Comparison of ENCODE assay signal across 30 cellular contexts in the genomic region with DNA sequence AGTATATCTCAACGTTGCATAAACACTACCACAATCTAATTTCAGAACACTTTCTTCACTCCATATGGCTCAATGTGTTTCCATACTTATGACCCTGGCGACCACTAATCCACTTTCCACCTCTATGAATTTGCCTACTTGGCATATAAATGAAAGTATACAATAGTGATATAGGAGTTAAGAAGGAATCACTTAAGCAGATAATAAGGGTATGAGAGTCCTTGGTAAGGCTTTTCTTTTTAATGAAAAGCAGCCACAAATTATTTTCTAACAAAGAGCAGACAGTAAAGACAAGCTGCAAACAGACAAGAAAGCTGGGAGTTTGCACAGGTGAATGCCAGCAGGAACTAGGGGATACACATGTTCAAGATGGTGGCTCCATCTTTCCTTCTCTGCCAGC.
"Had no signal": no experiment of that assay in that cellular context is flagged by ENCODE, and none has a peak within 500 bp of the region (broad histone marks: within the 10 kb centered on the region; RNA-seq: fewer than 3 reads in every experiment).

No MANE protein-coding gene starts in this region.

- H3K36me3 ChIP-seq: ascending aorta, breast epithelium, cardiac muscle cell, esophagus squamous epithelium, gastroesophageal sphincter, heart right ventricle had no signal

- ATAC-seq: activated naive CD4-positive, alpha-beta T cell treated with anti-CD3 and anti-CD28 coated beads, Interleukin-2, amount 50 U/mL, for 72 hours; activated T-cell treated with anti-CD3 and anti-CD28 coated beads, Interleukin-2, amount 50 U/mL, for 72 hours; gastroesophageal sphincter; heart right ventricle; WTC11 had no signal

- H3K4me1 Mint-ChIP-seq: activated CD4-positive, alpha-beta memory T cell treated with anti-CD3 and anti-CD28 coated beads, Interleukin-2, amount 10 ng/mL, durations not matched to agents 7 days and 5 days; activated CD4-positive, alpha-beta T cell treated with anti-CD3 and anti-CD28 coated beads, Interleukin-2, amount 10 ng/mL, durations not matched to agents 7 days and 5 days; activated naive CD4-positive, alpha-beta T cell treated with anti-CD3 and anti-CD28 coated beads, Interleukin-2, amount 10 ng/mL, durations not matched to agents 7 days and 5 days; activated naive CD8-positive, alpha-beta T cell treated with anti-CD3 and anti-CD28 coated beads, Interleukin-2, amount 10 ng/mL, durations not matched to agents 7 days and 5 days; central memory CD8-positive, alpha-beta T cell; WTC11 had no signal

- H3K27me3 Mint-ChIP-seq: activated CD4-positive, alpha-beta memory T cell treated with anti-CD3 and anti-CD28 coated beads, Interleukin-2, amount 10 ng/mL, durations not matched to agents 7 days and 5 days; activated CD4-positive, alpha-beta T cell treated with anti-CD3 and anti-CD28 coated beads, Interleukin-2, amount 10 ng/mL, durations not matched to agents 7 days and 5 days; activated naive CD4-positive, alpha-beta T cell treated with anti-CD3 and anti-CD28 coated beads, Interleukin-2, amount 10 ng/mL, durations not matched to agents 7 days and 5 days; activated naive CD8-positive, alpha-beta T cell treated with anti-CD3 and anti-CD28 coated beads, Interleukin-2, amount 10 ng/mL, durations not matched to agents 7 days and 5 days; activated T-cell treated with anti-CD3 and anti-CD28 coated beads, Interleukin-2, amount 50 U/mL, for 24 hours; brain; central memory CD8-positive, alpha-beta T cell had no signal

- H3K79me2 ChIP-seq: hepatocyte had no signal

- H3K27ac Mint-ChIP-seq: activated CD4-positive, alpha-beta memory T cell treated with anti-CD3 and anti-CD28 coated beads, Interleukin-2, amount 10 ng/mL, durations not matched to agents 7 days and 5 days; activated CD4-positive, alpha-beta T cell treated with anti-CD3 and anti-CD28 coated beads, Interleukin-2, amount 10 ng/mL, durations not matched to agents 7 days and 5 days; activated naive CD4-positive, alpha-beta T cell treated with anti-CD3 and anti-CD28 coated beads, Interleukin-2, amount 10 ng/mL, durations not matched to agents 7 days and 5 days; activated naive CD4-positive, alpha-beta T cell treated with anti-CD3 and anti-CD28 coated beads, Interleukin-2, amount 50 U/mL, for 72 hours; activated naive CD8-positive, alpha-beta T cell treated with anti-CD3 and anti-CD28 coated beads, Interleukin-2, amount 10 ng/mL, durations not matched to agents 7 days and 5 days; activated T-cell treated with anti-CD3 and anti-CD28 coated beads, Interleukin-2, amount 50 U/mL, for 24 hours; activated T-cell treated with anti-CD3 and anti-CD28 coated beads, Interleukin-2, amount 50 U/mL, for 72 hours; brain; WTC11 had no signal

- H3K4me3 Mint-ChIP-seq: activated CD4-positive, alpha-beta memory T cell treated with anti-CD3 and anti-CD28 coated beads, Interleukin-2, amount 10 ng/mL, durations not matched to agents 7 days and 5 days; activated CD4-positive, alpha-beta T cell treated with anti-CD3 and anti-CD28 coated beads, Interleukin-2, amount 10 ng/mL, durations not matched to agents 7 days and 5 days; activated naive CD4-positive, alpha-beta T cell treated with anti-CD3 and anti-CD28 coated beads, Interleukin-2, amount 10 ng/mL, durations not matched to agents 7 days and 5 days; activated naive CD8-positive, alpha-beta T cell treated with anti-CD3 and anti-CD28 coated beads, Interleukin-2, amount 10 ng/mL, durations not matched to agents 7 days and 5 days; activated T-cell treated with anti-CD3 and anti-CD28 coated beads, Interleukin-2, amount 50 U/mL, for 24 hours; activated T-cell treated with anti-CD3 and anti-CD28 coated beads, Interleukin-2, amount 50 U/mL, for 72 hours; brain; central memory CD8-positive, alpha-beta T cell; WTC11 had no signal

- H3K4me3 ChIP-seq: ascending aorta, breast epithelium, cardiac muscle cell, coronary artery, esophagus squamous epithelium, gastroesophageal sphincter, heart right ventricle, hepatocyte had no signal

- H3K27me3 ChIP-seq: ascending aorta, breast epithelium, cardiac muscle cell, esophagus squamous epithelium, gastroesophageal sphincter, heart right ventricle, hepatocyte had no signal

- H3K4me2 ChIP-seq: hepatocyte had no signal

- DNase-seq: activated CD4-positive, alpha-beta memory T cell treated with anti-CD3 and anti-CD28 coated beads, Interleukin-2, amount 10 ng/mL, durations not matched to agents 7 days and 5 days; activated CD4-positive, alpha-beta T cell treated with anti-CD3 and anti-CD28 coated beads for 1 hour; activated CD4-positive, alpha-beta T cell treated with anti-CD3 and anti-CD28 coated beads for 4 hours; activated CD4-positive, alpha-beta T cell treated with anti-CD3 and anti-CD28 coated beads, Interleukin-2, amount 10 ng/mL, durations not matched to agents 7 days and 5 days; activated CD4-positive, alpha-beta T cell treated with anti-CD3 and anti-CD28 coated beads, Interleukin-2, amount 50 U/mL, for 4 hours; activated CD8-positive, alpha-beta memory T cell treated with anti-CD3 and anti-CD28 coated beads, Interleukin-2, amount 50 U/mL, for 48 hours; activated gamma-delta T cell; activated naive CD4-positive, alpha-beta T cell; activated naive CD4-positive, alpha-beta T cell treated with anti-CD3 and anti-CD28 coated beads, Interleukin-2, amount 10 ng/mL, durations not matched to agents 7 days and 5 days; activated naive CD8-positive, alpha-beta T cell treated with anti-CD3 and anti-CD28 coated beads, Interleukin-2, amount 10 ng/mL, durations not matched to agents 7 days and 5 days; activated T-cell treated with anti-CD3 and anti-CD28 coated beads for 4 hours; activated T-cell treated with anti-CD3 and anti-CD28 coated beads, Interleukin-2, amount 50 U/mL, for 24 hours; activated T-cell treated with anti-CD3 and anti-CD28 coated beads, Interleukin-2, amount 50 U/mL, for 72 hours; dermis blood vessel endothelial cell; effector CD4-positive, alpha-beta T cell; esophagus squamous epithelium; foreskin melanocyte; heart right ventricle had no signal

- H3K4me1 ChIP-seq: ascending aorta, breast epithelium, esophagus squamous epithelium, gastroesophageal sphincter, heart right ventricle had no signal

- H3K27ac ChIP-seq: ascending aorta, breast epithelium, cardiac muscle cell, coronary artery, epithelial cell of prostate, esophagus squamous epithelium, gastroesophageal sphincter, heart right ventricle, hepatocyte, VCaP had no signal

- H2AFZ ChIP-seq: hepatocyte had no signal

- H3K36me3 Mint-ChIP-seq: activated naive CD4-positive, alpha-beta T cell treated with anti-CD3 and anti-CD28 coated beads, Interleukin-2, amount 10 ng/mL, durations not matched to agents 7 days and 5 days; activated naive CD8-positive, alpha-beta T cell treated with anti-CD3 and anti-CD28 coated beads, Interleukin-2, amount 10 ng/mL, durations not matched to agents 7 days and 5 days had no signal
